Comparison of ENCODE assay signal across 8 cellular contexts in the genomic region with DNA sequence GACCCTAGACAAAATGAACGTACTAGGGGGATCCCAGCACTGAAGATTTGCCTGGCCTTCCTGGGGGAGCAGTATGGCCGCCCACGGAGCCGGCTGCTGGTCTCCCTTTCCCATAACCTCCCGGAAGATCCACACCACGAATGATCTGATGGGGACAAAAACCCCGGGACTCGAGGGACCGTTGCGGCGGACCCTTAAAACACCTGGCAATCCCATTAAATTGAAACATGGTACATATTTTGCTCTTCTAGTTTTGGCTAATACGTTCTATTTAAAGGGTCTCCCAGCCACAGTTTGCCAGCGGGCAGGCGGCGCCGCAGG. TPM values are rescaled to one million over a fixed set of nuclear protein-coding genes. Genes with fewer than 3 reads are reported as not detected.
A peak's percentile ranks its signal among the peaks of the same experiment; 100 is the strongest.
DNase-seq lines count a peak whose midpoint lies in the region; ATAC-seq and TF ChIP-seq lines count a peak whose summit lies in the region.

No MANE protein-coding gene starts in this region.

- peaks cover 46% of the 10 kb centered on the region for H3K4me1 Mint-ChIP-seq in activated T-helper 1 cell treated with anti-CD3 and anti-CD28 coated beads, Interleukin-12 subunit alpha, Interleukin-12 subunit beta, Interleukin-2, Interleukin-4 antibody, amounts not matched to agents 30 ng/mL and 10 ng/mL and 1 ng/mL, durations not matched to agents 14 hours and 24 hours and 36 hours (ENCODE audit: low read depth)
- H3K4me1 Mint-ChIP-seq in stimulated activated naive CD8-positive, alpha-beta T cell treated with anti-CD3 and anti-CD28 coated beads, Interleukin-15, amount 100 ng/mL, for 72 hours: peaks cover 49% of the 10 kb centered on the region

- H3K36me3 ChIP-seq in iPS-20b (ENCODE audit: insufficient read depth, low read depth, low read length): no peaks in the 10 kb centered on the region

- H3K9ac ChIP-seq in iPS-20b (ENCODE audit: low read depth, low read length): peak overlapping the region; percentile 48; the same call in 1 of the 2 replicates

- peak overlapping the region; percentile 76 for H3K4me3 Mint-ChIP-seq in activated T-helper 1 cell treated with anti-CD3 and anti-CD28 coated beads, Interleukin-12 subunit alpha, Interleukin-12 subunit beta, Interleukin-2, Interleukin-4 antibody, amounts not matched to agents 30 ng/mL and 10 ng/mL and 1 ng/mL, durations not matched to agents 14 hours and 24 hours and 36 hours
- peak overlapping the region; percentile 79 to 88 for H3K4me3 Mint-ChIP-seq in stimulated activated naive CD8-positive, alpha-beta T cell treated with anti-CD3 and anti-CD28 coated beads, Interleukin-15, amount 100 ng/mL, for 72 hours

- H3K4me3 ChIP-seq in HFF-Myc (replicated peaks; ENCODE audit: low read depth, low read length): peak overlapping the region; percentile 58
- H3K4me3 ChIP-seq in iPS-20b (ENCODE audit: low read length): peak overlapping the region; percentile 61

- peaks cover 21% of the 10 kb centered on the region for H3K27me3 ChIP-seq in iPS-20b (ENCODE audit: insufficient read depth, low read length)

- in situ Hi-C loops in GM13977 (cut with MboI; ENCODE audit: low pct_unique_long_range_greater_than_20kb, low sequenced_read_pairs, unreplicated experiment): no loop called here

- peaks cover 1% of the 10 kb centered on the region for H3K36me3 Mint-ChIP-seq in activated T-helper 1 cell treated with anti-CD3 and anti-CD28 coated beads, Interleukin-12 subunit alpha, Interleukin-12 subunit beta, Interleukin-2, Interleukin-4 antibody, amounts not matched to agents 30 ng/mL and 10 ng/mL and 1 ng/mL, durations not matched to agents 14 hours and 24 hours and 36 hours (ENCODE audit: low read depth)

- DNase-seq in HFF-Myc (ENCODE audit: extremely low read depth, low read depth): no peak
- no peak for DNase-seq in activated T-helper 1 cell treated with anti-CD3 and anti-CD28 coated beads, Interleukin-12 subunit alpha, Interleukin-12 subunit beta, Interleukin-2, Interleukin-4 antibody, amounts not matched to agents 30 ng/mL and 10 ng/mL and 1 ng/mL, durations not matched to agents 14 hours and 24 hours and 36 hours (ENCODE audit: low spot score)
- DNase-seq in stimulated activated naive CD8-positive, alpha-beta T cell treated with anti-CD3 and anti-CD28 coated beads, Interleukin-15, amount 100 ng/mL, for 72 hours: no peak
- DNase-seq in GM13977 (ENCODE audit: low spot score): no peak
- no peak for DNase-seq in activated effector memory CD4-positive, alpha-beta T cell treated with anti-CD3 and anti-CD28 coated beads, Interleukin-2, amount 50 U/mL, for 16 hours
- no peak for DNase-seq in activated CD8-positive, alpha-beta memory T cell treated with anti-CD3 and anti-CD28 coated beads, Interleukin-2, amount 50 U/mL, for 48 hours
- no peak for DNase-seq in SW480 (ENCODE audit: low spot score)

- TF ChIP-seq CTCF in HFF-Myc (IDR thresholded peaks at IDR 0.05; ENCODE audit: low read depth, low read length, missing control alignments) (no peak), GM13977 (IDR thresholded peaks at IDR 0.05; ENCODE audit: extremely low read depth, insufficient read depth, missing control alignments) (no peak)

- ATAC-seq in stimulated activated naive CD8-positive, alpha-beta T cell treated with anti-CD3 and anti-CD28 coated beads, Interleukin-15, amount 100 ng/mL, for 72 hours: peak; percentile 1

- no peak overlapping the region for H3K27ac ChIP-seq in iPS-20b (ENCODE audit: low read length)

- H3K27ac Mint-ChIP-seq in activated T-helper 1 cell treated with anti-CD3 and anti-CD28 coated beads, Interleukin-12 subunit alpha, Interleukin-12 subunit beta, Interleukin-2, Interleukin-4 antibody, amounts not matched to agents 30 ng/mL and 10 ng/mL and 1 ng/mL, durations not matched to agents 14 hours and 24 hours and 36 hours: peak overlapping the region; percentile 85
- peak overlapping the region; percentile 95 to 98 for H3K27ac Mint-ChIP-seq in stimulated activated naive CD8-positive, alpha-beta T cell treated with anti-CD3 and anti-CD28 coated beads, Interleukin-15, amount 100 ng/mL, for 72 hours

- intact Hi-C loops in activated T-helper 1 cell treated with anti-CD3 and anti-CD28 coated beads, Interleukin-12 subunit alpha, Interleukin-12 subunit beta, Interleukin-2, Interleukin-4 antibody, amounts not matched to agents 30 ng/mL and 10 ng/mL and 1 ng/mL, durations not matched to agents 14 hours and 24 hours and 36 hours (cut with micrococcal nuclease): loop anchor here (1.0 to 2.0 kb wide), 5 partner anchors 18 to 190 kb away; partner anchors contain the start of genes LCMT1 and ZKSCAN2

- peaks cover 2% of the 10 kb centered on the region; the same call in 1 of the 2 replicates for H3K4me1 ChIP-seq in iPS-20b (ENCODE audit: insufficient read depth, low read length)

- H3K27me3 Mint-ChIP-seq in activated T-helper 1 cell treated with anti-CD3 and anti-CD28 coated beads, Interleukin-12 subunit alpha, Interleukin-12 subunit beta, Interleukin-2, Interleukin-4 antibody, amounts not matched to agents 30 ng/mL and 10 ng/mL and 1 ng/mL, durations not matched to agents 14 hours and 24 hours and 36 hours (ENCODE audit: insufficient read depth): peaks cover 5% of the 10 kb centered on the region
- H3K27me3 Mint-ChIP-seq in stimulated activated naive CD8-positive, alpha-beta T cell treated with anti-CD3 and anti-CD28 coated beads, Interleukin-15, amount 100 ng/mL, for 72 hours: no peaks in the 10 kb centered on the region

- H3K9me3 Mint-ChIP-seq in activated T-helper 1 cell treated with anti-CD3 and anti-CD28 coated beads, Interleukin-12 subunit alpha, Interleukin-12 subunit beta, Interleukin-2, Interleukin-4 antibody, amounts not matched to agents 30 ng/mL and 10 ng/mL and 1 ng/mL, durations not matched to agents 14 hours and 24 hours and 36 hours: no peaks in the 10 kb centered on the region
- no peaks in the 10 kb centered on the region for H3K9me3 Mint-ChIP-seq in stimulated activated naive CD8-positive, alpha-beta T cell treated with anti-CD3 and anti-CD28 coated beads, Interleukin-15, amount 100 ng/mL, for 72 hours

- H3K9me3 ChIP-seq in iPS-20b (ENCODE audit: insufficient read depth, low read depth, low read length): no peaks in the 10 kb centered on the region

RNA-seq across cellular contexts. Expression of gene LCMT1, which starts 45.2 kb away (rescaled TPM):
- total RNA-seq in activated T-helper 1 cell treated with anti-CD3 and anti-CD28 coated beads, Interleukin-12 subunit alpha, Interleukin-12 subunit beta, Interleukin-2, Interleukin-4 antibody, amounts not matched to agents 30 ng/mL and 10 ng/mL and 1 ng/mL, durations not matched to agents 14 hours and 24 hours and 36 hours: 39.1 and 40.1 TPM in 2 replicates

RNA-seq across cellular contexts. Expression of gene ARHGAP17, which starts 51.2 kb away (rescaled TPM):
- 80.2 and 87.3 TPM in 2 replicates for total RNA-seq in activated T-helper 1 cell treated with anti-CD3 and anti-CD28 coated beads, Interleukin-12 subunit alpha, Interleukin-12 subunit beta, Interleukin-2, Interleukin-4 antibody, amounts not matched to agents 30 ng/mL and 10 ng/mL and 1 ng/mL, durations not matched to agents 14 hours and 24 hours and 36 hours
